In genomic region chr20:39048000-39048696, GRCh38 we compare ENCODE assay signal across 8 cellular contexts.
DNase-seq lines count a peak whose midpoint lies in the region; ATAC-seq and TF ChIP-seq lines count a peak whose summit lies in the region.

No MANE protein-coding gene starts in this region.

- peak; percentile 45 for ATAC-seq in GM19397 (IDR thresholded peaks at IDR 0.05; ENCODE audit: unreplicated experiment)
- ATAC-seq in activated naive CD8-positive, alpha-beta T cell treated with anti-CD3 and anti-CD28 coated beads, Interleukin-2, amount 10 ng/mL, durations not matched to agents 7 days and 5 days (ENCODE audit: low read depth), result peak; percentile 81
- peak; percentile 74 to 86 (median 84) for ATAC-seq in psoas muscle

- H3K27me3 ChIP-seq in MM.1S (replicated peaks; ENCODE audit: insufficient read depth, low read length), result no peaks in the 10 kb centered on the region
- no peaks in the 10 kb centered on the region for H3K27me3 ChIP-seq in psoas muscle (ENCODE audit: insufficient read depth in 3 of 3, low read length in 2 of 3)
- no peaks in the 10 kb centered on the region for H3K27me3 ChIP-seq in uterus

- H2AFZ ChIP-seq in MM.1S (ENCODE audit: low read length), result no peak overlapping the region

- H4K20me1 ChIP-seq in MM.1S (ENCODE audit: insufficient read depth, low read length), result no peaks in the 10 kb centered on the region

- H3K27ac ChIP-seq in MM.1S (ENCODE audit: low read length) (no peak overlapping the region), psoas muscle (no peak overlapping the region), uterus (no peak overlapping the region)

- H3K4me1 ChIP-seq in MM.1S (ENCODE audit: low read length) (no peaks in the 10 kb centered on the region), psoas muscle (peaks cover 4% of the 10 kb centered on the region), uterus (no peaks in the 10 kb centered on the region)

- no peaks in the 10 kb centered on the region for H3K9me2 ChIP-seq in MM.1S (replicated peaks; ENCODE audit: insufficient read depth, low read length)

- H3F3A ChIP-seq in MM.1S (ENCODE audit: insufficient read depth, low read length), result no peaks in the 10 kb centered on the region; the same call in 1 of the 2 replicates

- TF ChIP-seq POLR2A in uterus (IDR thresholded peaks at IDR 0.05), result no peak

- peaks cover 11% of the 10 kb centered on the region for H3K4me1 Mint-ChIP-seq in activated naive CD8-positive, alpha-beta T cell treated with anti-CD3 and anti-CD28 coated beads, Interleukin-2, amount 10 ng/mL, durations not matched to agents 7 days and 5 days

- peaks cover 12% of the 10 kb centered on the region for H3K27me3 Mint-ChIP-seq in activated naive CD8-positive, alpha-beta T cell treated with anti-CD3 and anti-CD28 coated beads, Interleukin-2, amount 10 ng/mL, durations not matched to agents 7 days and 5 days

- no peaks in the 10 kb centered on the region for H3K36me3 ChIP-seq in MM.1S (replicated peaks; ENCODE audit: insufficient read depth, low read length)
- peaks cover 0 to under 1% of the 10 kb centered on the region in 2 donors for H3K36me3 ChIP-seq in psoas muscle (ENCODE audit: insufficient read depth in 1 of 2, low read depth in 1 of 2)
- no peaks in the 10 kb centered on the region for H3K36me3 ChIP-seq in uterus

- no peaks in the 10 kb centered on the region for H3K9me3 Mint-ChIP-seq in activated naive CD8-positive, alpha-beta T cell treated with anti-CD3 and anti-CD28 coated beads, Interleukin-2, amount 10 ng/mL, durations not matched to agents 7 days and 5 days

- WGBS in psoas muscle, 3 donors, result 20 to 24% (median 23%) methylated on average over 4 of the region's 4 CpGs

- H3K27ac Mint-ChIP-seq in activated naive CD8-positive, alpha-beta T cell treated with anti-CD3 and anti-CD28 coated beads, Interleukin-2, amount 10 ng/mL, durations not matched to agents 7 days and 5 days, result no peak overlapping the region

- POLR2A ChIA-PET in activated naive CD8-positive, alpha-beta T cell treated with anti-CD3 and anti-CD28 coated beads, Interleukin-2, amount 10 ng/mL, durations not matched to agents 7 days and 5 days (lab: Charles Lee), result interaction anchor here (1.1 kb wide), 1 partner anchor 122 kb away, joined by 3 read pairs; the partner anchor contains the start of gene FAM83D

- H3K79me2 ChIP-seq in MM.1S (ENCODE audit: low read length), result no peaks in the 10 kb centered on the region

- H3K4me3 ChIP-seq in MM.1S (ENCODE audit: low read length) (no peak overlapping the region), psoas muscle (no peak overlapping the region), uterus (no peak overlapping the region)

- no peak overlapping the region for H3K4me2 ChIP-seq in MM.1S (ENCODE audit: low read depth, low read length)

- no peaks in the 10 kb centered on the region for H3K36me3 Mint-ChIP-seq in activated naive CD8-positive, alpha-beta T cell treated with anti-CD3 and anti-CD28 coated beads, Interleukin-2, amount 10 ng/mL, durations not matched to agents 7 days and 5 days

- intact Hi-C loops in cardiac septum (cut with DNase I), result loop anchor here (1.0 to 2.0 kb wide), 2 partner anchors 87 to 123 kb away; no protein-coding TSS in a partner anchor
- intact Hi-C loops in psoas muscle (cut with DNase I), result loop anchor here in 1 of 2 donors (5.0 to 10.0 kb wide), 2 partner anchors 34 to 123 kb away; partner anchors contain the start of gene FAM83D
- intact Hi-C loops in uterus (cut with DNase I; ENCODE audit: low total_unique reads), result no loop called here

- TF ChIP-seq CTCF in MM.1S (IDR thresholded peaks at IDR 0.05; ENCODE audit: low read length) (peak; percentile 96), psoas muscle (IDR thresholded peaks at IDR 0.05) (peak; percentile 90), uterus (IDR thresholded peaks at IDR 0.05) (peak; percentile 86 to 93 (median 90))

- H3K9me3 ChIP-seq in MM.1S (replicated peaks; ENCODE audit: insufficient read depth, low read length), result no peaks in the 10 kb centered on the region
- H3K9me3 ChIP-seq in psoas muscle, result no peaks in the 10 kb centered on the region
- no peaks in the 10 kb centered on the region for H3K9me3 ChIP-seq in uterus

- H3K9ac ChIP-seq in MM.1S (ENCODE audit: low read length), result no peak overlapping the region

- peak; percentile 83 for DNase-seq in CD1c-positive myeloid dendritic cell (ENCODE audit: extremely low spot score)
- peak; percentile 67 for DNase-seq in MM.1S
- DNase-seq in SW 1271 (lab: John Stamatoyannopoulos, UW), result peak; percentile 83
- peak; percentile 83 for DNase-seq in activated naive CD8-positive, alpha-beta T cell treated with anti-CD3 and anti-CD28 coated beads, Interleukin-2, amount 10 ng/mL, durations not matched to agents 7 days and 5 days
- peak; percentile 90 for DNase-seq in cardiac septum (ENCODE audit: low spot score)
- peak; percentile 80 to 88 for DNase-seq in psoas muscle
- DNase-seq in uterus, result peak; percentile 74 to 79

- no peak overlapping the region for H3K4me3 Mint-ChIP-seq in activated naive CD8-positive, alpha-beta T cell treated with anti-CD3 and anti-CD28 coated beads, Interleukin-2, amount 10 ng/mL, durations not matched to agents 7 days and 5 days
